Comparison of ENCODE assay signal across 8 cellular contexts in genomic region chr5:14870347-14871083, GRCh38. TPM values are rescaled to one million over a fixed set of nuclear protein-coding genes. Genes with fewer than 3 reads are reported as not detected.
DNase-seq lines count a peak whose midpoint lies in the region; ATAC-seq and TF ChIP-seq lines count a peak whose summit lies in the region.

No MANE protein-coding gene starts in this region.

- no peaks in the 10 kb centered on the region for H3K9me3 Mint-ChIP-seq in activated naive CD4-positive, alpha-beta T cell treated with anti-CD3 and anti-CD28 coated beads, Interleukin-2, amount 10 ng/mL, durations not matched to agents 7 days and 5 days

- peaks cover 4% of the 10 kb centered on the region for H3K36me3 Mint-ChIP-seq in activated naive CD4-positive, alpha-beta T cell treated with anti-CD3 and anti-CD28 coated beads, Interleukin-2, amount 10 ng/mL, durations not matched to agents 7 days and 5 days

- H3K4me1 ChIP-seq in NT2/D1 (ENCODE audit: insufficient read depth, insufficient read length), result no peaks in the 10 kb centered on the region
- peaks cover 0 to 20% of the 10 kb centered on the region in 2 donors for H3K4me1 ChIP-seq in right atrium auricular region

- peak; percentile 25 for ATAC-seq in sciatic nerve

- H3K27ac Mint-ChIP-seq in activated naive CD4-positive, alpha-beta T cell treated with anti-CD3 and anti-CD28 coated beads, Interleukin-2, amount 10 ng/mL, durations not matched to agents 7 days and 5 days, result peak overlapping the region; percentile 86

- CTCF ChIA-PET in activated naive CD4-positive, alpha-beta T cell treated with anti-CD3 and anti-CD28 coated beads, Interleukin-2, amount 10 ng/mL, durations not matched to agents 7 days and 5 days (lab: Charles Lee), result interaction anchor here (1.0 to 2.5 kb wide), 7 partner anchors 8 to 163 kb away, joined by 3 to 25 read pairs (median 5); no protein-coding TSS in a partner anchor

- peak overlapping the region; percentile 84 to 91 for H3K27ac ChIP-seq in right atrium auricular region

- H3K27me3 Mint-ChIP-seq in activated naive CD4-positive, alpha-beta T cell treated with anti-CD3 and anti-CD28 coated beads, Interleukin-2, amount 10 ng/mL, durations not matched to agents 7 days and 5 days, result no peaks in the 10 kb centered on the region

- intact Hi-C loops in sciatic nerve (cut with DNase I), result loop anchor here (10.0 kb wide), 1 partner anchor 54 kb away; no protein-coding TSS in a partner anchor

- H3K27me3 ChIP-seq in NT2/D1 (ENCODE audit: insufficient read depth, insufficient read length) (peaks cover 48% of the 10 kb centered on the region), right atrium auricular region (no peaks in the 10 kb centered on the region)

- peak overlapping the region; percentile 56 for H3K9ac ChIP-seq in NT2/D1 (ENCODE audit: insufficient read length, low read depth)

- DNase-seq in NCI-H1417 (lab: John Stamatoyannopoulos, UW), result peak; percentile 34 to 84 (median 52)
- no peak for DNase-seq in NCI-H1417 treated with DMSO at 0.1 percent for 48 hours (lab: John Stamatoyannopoulos, UW)
- no peak for DNase-seq in NT2/D1 (ENCODE audit: low read depth, low spot score)
- DNase-seq in activated naive CD4-positive, alpha-beta T cell treated with anti-CD3 and anti-CD28 coated beads, Interleukin-2, amount 10 ng/mL, durations not matched to agents 7 days and 5 days, result peak; percentile 74
- no peak for DNase-seq in right atrium auricular region (ENCODE audit: low spot score)
- DNase-seq in sciatic nerve (ENCODE audit: low spot score), result peak; percentile 68
- DNase-seq in EL, result no peak
- DNase-seq in UCSD-AML1 (lab: John Stamatoyannopoulos, UW; ENCODE audit: unreplicated experiment), result no peak

- H3K36me3 ChIP-seq in NT2/D1 (ENCODE audit: insufficient read depth, insufficient read length, low read length), result no peaks in the 10 kb centered on the region
- no peaks in the 10 kb centered on the region for H3K36me3 ChIP-seq in right atrium auricular region

- H3K4me3 Mint-ChIP-seq in activated naive CD4-positive, alpha-beta T cell treated with anti-CD3 and anti-CD28 coated beads, Interleukin-2, amount 10 ng/mL, durations not matched to agents 7 days and 5 days, result peak overlapping the region; percentile 92

- H3K4me3 ChIP-seq in NT2/D1 (ENCODE audit: insufficient read length, low read depth) (peak overlapping the region; percentile 37), right atrium auricular region (peak overlapping the region; percentile 79 to 89)

- peaks cover 33% of the 10 kb centered on the region for H3K4me1 Mint-ChIP-seq in activated naive CD4-positive, alpha-beta T cell treated with anti-CD3 and anti-CD28 coated beads, Interleukin-2, amount 10 ng/mL, durations not matched to agents 7 days and 5 days

- no peaks in the 10 kb centered on the region for H3K9me3 ChIP-seq in NT2/D1 (ENCODE audit: insufficient read depth, low read length)
- no peaks in the 10 kb centered on the region for H3K9me3 ChIP-seq in right atrium auricular region

- no peak for TF ChIP-seq CTCF in right atrium auricular region (IDR thresholded peaks at IDR 0.05)

RNA-seq across cellular contexts. Expression of gene ANKH, which starts 1.1 kb away (rescaled TPM):
- total RNA-seq in right atrium auricular region (10 to 100 TPM; 52.3 to 80.4 TPM), sciatic nerve (156 TPM)

Comparison
In these comparisons a context has a peak if more than half of its experiments do, and no peak if none do; other contexts are left out.
1. DNase-seq: peak in NCI-H1417 (3 of 3), activated naive CD4-positive, alpha-beta T cell treated with anti-CD3 and anti-CD28 coated beads, Interleukin-2, amount 10 ng/mL, durations not matched to agents 7 days and 5 days (single experiment) and sciatic nerve (single experiment); none in NCI-H1417 treated with DMSO at 0.1 percent for 48 hours (single experiment), NT2/D1 (single experiment), right atrium auricular region (single experiment), EL (single experiment) and UCSD-AML1 (single experiment).